ENCODE assay signal across 17 cellular contexts in genomic region chr1:29412591-29412990, GRCh38.
"Had no signal": no experiment of that assay in that cellular context is flagged by ENCODE, and none has a peak within 500 bp of the region (broad histone marks: within the 10 kb centered on the region; RNA-seq: fewer than 3 reads in every experiment).

No MANE protein-coding gene starts in this region.

- DNase-seq: activated CD4-positive, alpha-beta T cell treated with anti-CD3 and anti-CD28 coated beads for 1 hour; activated CD4-positive, alpha-beta T cell treated with anti-CD3 and anti-CD28 coated beads, Interleukin-2, amount 50 U/mL, for 1 hour; activated gamma-delta T cell treated with Interleukin-2 at 50 U/mL for 16 hours; activated T-cell treated with anti-CD3 and anti-CD28 coated beads, Interleukin-2, amount 50 U/mL, for 1 hour; anterior cingulate cortex; caudate nucleus; dermis blood vessel endothelial cell; effector memory CD4-positive, alpha-beta T cell; foreskin melanocyte; kidney glomerular epithelial cell; left ventricle myocardium inferior; naive thymus-derived CD8-positive, alpha-beta T cell; retina; stimulated activated CD4-positive, alpha-beta T cell treated with anti-CD3 and anti-CD28 coated beads, Interleukin-2, amount 100 ng/mL, for 48 hours; stimulated activated CD8-positive, alpha-beta memory T cell treated with anti-CD3 and anti-CD28 coated beads, Interleukin-4, amount 100 ng/mL, for 48 hours; stimulated activated naive B cell treated with anti-CD40 and anti-IgM and Interleukin-4, amounts not matched to agents 10 μg/mL and 1 μg/mL and 100 μg/mL, for 72 hours; trophoblast cell had no signal

- H3K9me3 ChIP-seq: left ventricle myocardium inferior had no signal

- H3K27ac ChIP-seq: left ventricle myocardium inferior had no signal

- H3K36me3 ChIP-seq: left ventricle myocardium inferior had no signal

- H3K4me3 ChIP-seq: left ventricle myocardium inferior had no signal
